ENCODE assay signal across 20 cellular contexts in the genomic region with DNA sequence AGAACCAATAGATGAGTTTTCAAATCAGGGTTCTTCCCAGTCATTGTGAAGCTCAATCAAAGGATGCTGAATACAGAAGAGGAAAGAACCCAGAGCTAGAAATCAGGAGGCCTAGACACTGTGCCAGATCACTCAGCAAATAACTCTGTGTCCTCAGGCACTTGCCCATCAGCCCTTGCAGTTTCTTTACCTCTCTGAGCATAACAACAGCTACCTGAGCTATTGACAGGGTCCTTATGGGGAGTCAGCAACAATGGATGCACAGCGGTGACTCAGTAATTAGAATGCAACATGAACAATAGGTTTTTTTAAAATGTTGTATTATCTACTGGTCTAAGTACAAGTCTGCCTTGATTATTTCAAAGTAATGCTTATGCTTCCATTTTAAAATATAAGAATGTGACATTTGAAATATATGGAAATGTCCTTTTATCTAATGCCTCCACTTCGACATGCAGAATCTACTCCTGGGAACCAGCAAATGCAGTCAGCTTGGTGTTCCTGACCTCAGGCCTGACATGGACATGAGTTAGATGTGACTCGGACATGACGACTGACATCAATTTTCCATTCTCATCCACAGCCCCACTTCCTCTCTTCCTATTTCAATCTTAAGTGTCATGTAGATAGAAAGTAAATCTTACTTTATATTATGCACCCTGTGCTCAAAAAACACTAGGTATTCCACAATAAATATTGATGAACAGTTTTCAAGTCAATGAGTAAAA.
DNase-seq lines count a peak whose midpoint lies in the region; ATAC-seq, FAIRE-seq and TF ChIP-seq lines count a peak whose summit lies in the region.
"Had no signal": no experiment of that assay in that cellular context is flagged by ENCODE, and none has a peak within 500 bp of the region (broad histone marks: within the 10 kb centered on the region; RNA-seq: fewer than 3 reads in every experiment).

No MANE protein-coding gene starts in this region.

- ATAC-seq in GM23338 = peak; percentile 79
- ATAC-seq: stimulated activated effector memory CD8-positive, alpha-beta T cell treated with anti-CD3 and anti-CD28 coated beads, Interleukin-12 subunit alpha, Interleukin-12 subunit beta, amount 100 ng/mL, for 72 hours; T-cell had no signal

- H3K9me3 ChIP-seq in colonic mucosa (no peaks in the 10 kb centered on the region), tibial artery (no peaks in the 10 kb centered on the region)
- H3K9me3 ChIP-seq: esophagus squamous epithelium had no signal

- H3K4me3 ChIP-seq in GM23338 (no peak overlapping the region), bronchial epithelial cell (ENCODE audit: low read depth, low read length) (no peak overlapping the region), colonic mucosa (no peak overlapping the region), tibial artery (no peak overlapping the region)
- H3K4me3 ChIP-seq: esophagus squamous epithelium had no signal

- no peaks in the 10 kb centered on the region for H4K20me1 ChIP-seq in GM23338 (replicated peaks; ENCODE audit: insufficient read depth)

- H3K4me3 Mint-ChIP-seq in GM23338 = no peak overlapping the region
- H3K4me3 Mint-ChIP-seq: activated CD4-positive, alpha-beta T cell treated with anti-CD3 and anti-CD28 coated beads, Interleukin-2, amount 10 ng/mL, durations not matched to agents 7 days and 5 days; CD4-positive, alpha-beta memory T cell; memory B cell; stimulated activated effector memory CD8-positive, alpha-beta T cell treated with anti-CD3 and anti-CD28 coated beads, Interleukin-12 subunit alpha, Interleukin-12 subunit beta, amount 100 ng/mL, for 72 hours; T-cell had no signal

- no peaks in the 10 kb centered on the region for H3K27me3 ChIP-seq in GM23338 (ENCODE audit: insufficient read depth)
- no peaks in the 10 kb centered on the region for H3K27me3 ChIP-seq in bronchial epithelial cell (ENCODE audit: control insufficient read depth, insufficient read depth, low read length)
- no peaks in the 10 kb centered on the region for H3K27me3 ChIP-seq in colonic mucosa
- no peaks in the 10 kb centered on the region for H3K27me3 ChIP-seq in tibial artery

- no peaks in the 10 kb centered on the region for H3K36me3 ChIP-seq in GM23338 (ENCODE audit: insufficient read depth)
- H3K36me3 ChIP-seq in bronchial epithelial cell (ENCODE audit: control insufficient read depth, insufficient read depth, low read length) = no peaks in the 10 kb centered on the region
- H3K36me3 ChIP-seq in colonic mucosa = no peaks in the 10 kb centered on the region
- no peaks in the 10 kb centered on the region for H3K36me3 ChIP-seq in tibial artery
- H3K36me3 ChIP-seq: esophagus squamous epithelium had no signal

- intact Hi-C loops in colonic mucosa (cut with DNase I) (no loop called here), tibial artery (cut with DNase I; ENCODE audit: low total_unique reads) (no loop called here)

- H3K9me2 ChIP-seq in GM23338 (ENCODE audit: insufficient read depth) = no peaks in the 10 kb centered on the region

- H3K4me1 Mint-ChIP-seq in GM23338 = peaks cover 10% of the 10 kb centered on the region; the same call in 2 of the 3 replicates
- H3K4me1 Mint-ChIP-seq: activated CD4-positive, alpha-beta T cell treated with anti-CD3 and anti-CD28 coated beads, Interleukin-2, amount 10 ng/mL, durations not matched to agents 7 days and 5 days; CD4-positive, alpha-beta memory T cell; stimulated activated effector memory CD8-positive, alpha-beta T cell treated with anti-CD3 and anti-CD28 coated beads, Interleukin-12 subunit alpha, Interleukin-12 subunit beta, amount 100 ng/mL, for 72 hours; T-cell had no signal

- H3K27ac Mint-ChIP-seq in GM23338 = no peak overlapping the region
- H3K27ac Mint-ChIP-seq: activated CD4-positive, alpha-beta T cell treated with anti-CD3 and anti-CD28 coated beads, Interleukin-2, amount 10 ng/mL, durations not matched to agents 7 days and 5 days; CD4-positive, alpha-beta memory T cell; memory B cell; stimulated activated effector memory CD8-positive, alpha-beta T cell treated with anti-CD3 and anti-CD28 coated beads, Interleukin-12 subunit alpha, Interleukin-12 subunit beta, amount 100 ng/mL, for 72 hours; T-cell had no signal

- no peaks in the 10 kb centered on the region for H3K36me3 Mint-ChIP-seq in GM23338 (ENCODE audit: low read depth)
- H3K36me3 Mint-ChIP-seq: CD4-positive, alpha-beta memory T cell; memory B cell; stimulated activated effector memory CD8-positive, alpha-beta T cell treated with anti-CD3 and anti-CD28 coated beads, Interleukin-12 subunit alpha, Interleukin-12 subunit beta, amount 100 ng/mL, for 72 hours; T-cell had no signal

- H2AFZ ChIP-seq in GM23338 = no peak overlapping the region

- no peaks in the 10 kb centered on the region for H3F3A ChIP-seq in GM23338 (replicated peaks; ENCODE audit: low read depth)

- H3K9me3 Mint-ChIP-seq in GM23338 = no peaks in the 10 kb centered on the region
- H3K9me3 Mint-ChIP-seq: memory B cell; stimulated activated effector memory CD8-positive, alpha-beta T cell treated with anti-CD3 and anti-CD28 coated beads, Interleukin-12 subunit alpha, Interleukin-12 subunit beta, amount 100 ng/mL, for 72 hours had no signal

- H3K4me2 ChIP-seq in GM23338 = no peak overlapping the region

- peaks cover 20% of the 10 kb centered on the region for H3K4me1 ChIP-seq in GM23338 (ENCODE audit: insufficient read depth)
- H3K4me1 ChIP-seq in colonic mucosa = no peaks in the 10 kb centered on the region
- H3K4me1 ChIP-seq in tibial artery = peaks cover 0 to 8% (median 0%) of the 10 kb centered on the region in 4 donors

- TF ChIP-seq CTCF in GM23338 (conservative IDR thresholded peaks at IDR 0.05; ENCODE audit: low read depth in 2 of 2) (no peak), bronchial epithelial cell (IDR thresholded peaks at IDR 0.05; ENCODE audit: insufficient read depth, low read length, severe bottlenecking) (no peak), colonic mucosa (IDR thresholded peaks at IDR 0.05) (no peak), tibial artery (IDR thresholded peaks at IDR 0.05) (no peak)

- DNase-seq in GM23338 (ENCODE audit: low spot score) (no peak), M059J (ENCODE audit: low read depth) (peak; percentile 61), bronchial epithelial cell (ENCODE audit: low read depth) (peak; percentile 72), lung microvascular endothelial cell (ENCODE audit: low read depth in 2 of 2) (peak; percentile 44 to 50), colonic mucosa (no peak), tibial artery (no peak)
- DNase-seq in activated effector memory CD4-positive, alpha-beta T cell treated with anti-CD3 and anti-CD28 coated beads, Interleukin-2, amount 50 U/mL, for 16 hours = no peak
- DNase-seq: activated CD4-positive, alpha-beta T cell treated with anti-CD3 and anti-CD28 coated beads, Interleukin-2, amount 10 ng/mL, durations not matched to agents 7 days and 5 days; CD4-positive, alpha-beta memory T cell; effector CD8-positive, alpha-beta T cell; esophagus squamous epithelium; NCI-H1417 treated with DMSO at 0.1 percent for 48 hours; NCI-H2171; NCI-H526 treated with DMSO at 0.1 percent for 48 hours; nucleus accumbens; SHP77 treated with DMSO at 0.1 percent for 48 hours; T-cell had no signal

- H3K27ac ChIP-seq in GM23338 (ENCODE audit: low read depth) (no peak overlapping the region), colonic mucosa (no peak overlapping the region), tibial artery (no peak overlapping the region)
- H3K27ac ChIP-seq: esophagus squamous epithelium had no signal

- no peak overlapping the region for H3K9ac ChIP-seq in colonic mucosa (ENCODE audit: low read depth in 2 of 2, low read length in 2 of 2)

- H3K79me2 ChIP-seq in GM23338 (replicated peaks; ENCODE audit: insufficient read depth) = no peaks in the 10 kb centered on the region

- H3K27me3 Mint-ChIP-seq in GM23338 (ENCODE audit: insufficient read depth, low read depth, poor library complexity) = no peaks in the 10 kb centered on the region
- H3K27me3 Mint-ChIP-seq: activated CD4-positive, alpha-beta T cell treated with anti-CD3 and anti-CD28 coated beads, Interleukin-2, amount 10 ng/mL, durations not matched to agents 7 days and 5 days; CD4-positive, alpha-beta memory T cell; memory B cell had no signal

- FAIRE-seq in bronchial epithelial cell (lab: Jason Lieb, UNC) = no peak
- FAIRE-seq: TTC549 had no signal

TF ChIP-seq in GM23338, 12 proteins besides CTCF, POLR2A, EP300 and RAD21 (continues in another document):
- no peak for TF ChIP-seq EZH2phosphoT487 (IDR thresholded peaks at IDR 0.05; ENCODE audit: unreplicated experiment)
- no peak for TF ChIP-seq JUNB (IDR thresholded peaks at IDR 0.05; ENCODE audit: unreplicated experiment)

Comparison
In these comparisons a context has a peak if more than half of its experiments do, and no peak if none do; other contexts are left out.
1. DNase-seq: peak in M059J (single experiment), bronchial epithelial cell (single experiment) and lung microvascular endothelial cell (2 of 2); none in GM23338 (single experiment), colonic mucosa (single experiment), activated effector memory CD4-positive, alpha-beta T cell treated with anti-CD3 and anti-CD28 coated beads, Interleukin-2, amount 50 U/mL, for 16 hours (single experiment) and tibial artery (0 of 2).